Comparison of ENCODE assay signal across 1 cellular context in the genomic region with DNA sequence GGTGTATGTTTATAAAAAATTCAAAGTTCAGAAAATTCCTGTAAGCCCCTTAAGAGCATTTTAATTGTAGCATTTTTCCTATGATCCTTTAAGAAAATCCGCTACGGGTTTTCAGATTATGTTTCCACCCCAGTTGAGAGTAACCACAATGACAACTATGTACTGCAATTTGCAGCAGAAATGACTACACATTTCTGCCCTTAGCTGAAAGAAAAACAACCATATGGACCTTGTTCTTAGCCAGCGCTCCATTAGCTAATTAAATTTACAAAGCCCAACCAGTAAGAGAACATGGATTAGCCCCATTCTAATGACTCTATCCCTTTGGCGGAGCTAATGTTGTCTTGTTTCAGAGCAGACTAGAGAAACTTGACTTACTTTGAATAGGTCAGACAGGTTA.
TF ChIP-seq lines count a peak whose summit lies in the region.

No MANE protein-coding gene starts in this region.

TF ChIP-seq in SK-N-SH treated with all-trans-retinoic acid at 6 μM for 48 hours, 23 proteins besides CTCF, POLR2A, EP300 and RAD21 (continued from another document):
- TF ChIP-seq, protein P1, sequence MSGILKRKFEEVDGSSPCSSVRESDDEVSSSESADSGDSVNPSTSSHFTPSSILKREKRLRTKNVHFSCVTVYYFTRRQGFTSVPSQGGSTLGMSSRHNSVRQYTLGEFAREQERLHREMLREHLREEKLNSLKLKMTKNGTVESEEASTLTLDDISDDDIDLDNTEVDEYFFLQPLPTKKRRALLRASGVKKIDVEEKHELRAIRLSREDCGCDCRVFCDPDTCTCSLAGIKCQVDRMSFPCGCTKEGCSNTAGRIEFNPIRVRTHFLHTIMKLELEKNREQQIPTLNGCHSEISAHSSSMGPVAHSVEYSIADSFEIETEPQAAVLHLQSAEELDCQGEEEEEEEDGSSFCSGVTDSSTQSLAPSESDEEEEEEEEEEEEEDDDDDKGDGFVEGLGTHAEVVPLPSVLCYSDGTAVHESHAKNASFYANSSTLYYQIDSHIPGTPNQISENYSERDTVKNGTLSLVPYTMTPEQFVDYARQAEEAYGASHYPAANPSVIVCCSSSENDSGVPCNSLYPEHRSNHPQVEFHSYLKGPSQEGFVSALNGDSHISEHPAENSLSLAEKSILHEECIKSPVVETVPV (CRISPR knock-in tag; IDR thresholded peaks at IDR 0.05): peak; percentile 61; the same call in 1 of the 2 replicates
- peak; percentile 98 for TF ChIP-seq ISL1 (CRISPR knock-in tag; IDR thresholded peaks at IDR 0.05)
- TF ChIP-seq TCF4 (CRISPR knock-in tag; IDR thresholded peaks at IDR 0.05; ENCODE audit: borderline replicate concordance): 0 out of 2 replicates have a peak, but pooled peaks have one; percentile 29
- no peak for TF ChIP-seq ARNTL (CRISPR knock-in tag; IDR thresholded peaks at IDR 0.05; ENCODE audit: borderline replicate concordance, low read depth)
- TF ChIP-seq ZNF8 (CRISPR knock-in tag; IDR thresholded peaks at IDR 0.05): peak; percentile 25; the same call in 1 of the 2 replicates
- no peak for TF ChIP-seq ZNF565 (CRISPR knock-in tag; conservative IDR thresholded peaks at IDR 0.05; ENCODE audit: low read depth)
- no peak for TF ChIP-seq PPARA (CRISPR knock-in tag; IDR thresholded peaks at IDR 0.05; ENCODE audit: borderline replicate concordance)
- no peak for TF ChIP-seq BACH2 (CRISPR knock-in tag; IDR thresholded peaks at IDR 0.05; ENCODE audit: borderline replicate concordance)
- TF ChIP-seq GLIS3 (CRISPR knock-in tag; IDR thresholded peaks at IDR 0.05): peak; percentile 83
- peak; percentile 61; the same call in 1 of the 2 replicates for TF ChIP-seq ESRRG (CRISPR knock-in tag; IDR thresholded peaks at IDR 0.05)
- TF ChIP-seq, protein P2, sequence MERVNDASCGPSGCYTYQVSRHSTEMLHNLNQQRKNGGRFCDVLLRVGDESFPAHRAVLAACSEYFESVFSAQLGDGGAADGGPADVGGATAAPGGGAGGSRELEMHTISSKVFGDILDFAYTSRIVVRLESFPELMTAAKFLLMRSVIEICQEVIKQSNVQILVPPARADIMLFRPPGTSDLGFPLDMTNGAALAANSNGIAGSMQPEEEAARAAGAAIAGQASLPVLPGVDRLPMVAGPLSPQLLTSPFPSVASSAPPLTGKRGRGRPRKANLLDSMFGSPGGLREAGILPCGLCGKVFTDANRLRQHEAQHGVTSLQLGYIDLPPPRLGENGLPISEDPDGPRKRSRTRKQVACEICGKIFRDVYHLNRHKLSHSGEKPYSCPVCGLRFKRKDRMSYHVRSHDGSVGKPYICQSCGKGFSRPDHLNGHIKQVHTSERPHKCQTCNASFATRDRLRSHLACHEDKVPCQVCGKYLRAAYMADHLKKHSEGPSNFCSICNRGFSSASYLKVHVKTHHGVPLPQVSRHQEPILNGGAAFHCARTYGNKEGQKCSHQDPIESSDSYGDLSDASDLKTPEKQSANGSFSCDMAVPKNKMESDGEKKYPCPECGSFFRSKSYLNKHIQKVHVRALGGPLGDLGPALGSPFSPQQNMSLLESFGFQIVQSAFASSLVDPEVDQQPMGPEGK (CRISPR knock-in tag; IDR thresholded peaks at IDR 0.05; ENCODE audit: borderline replicate concordance): peak; percentile 76; the same call in 1 of the 2 replicates
